Comparison of ENCODE assay signal across 1 cellular context in the genomic region with DNA sequence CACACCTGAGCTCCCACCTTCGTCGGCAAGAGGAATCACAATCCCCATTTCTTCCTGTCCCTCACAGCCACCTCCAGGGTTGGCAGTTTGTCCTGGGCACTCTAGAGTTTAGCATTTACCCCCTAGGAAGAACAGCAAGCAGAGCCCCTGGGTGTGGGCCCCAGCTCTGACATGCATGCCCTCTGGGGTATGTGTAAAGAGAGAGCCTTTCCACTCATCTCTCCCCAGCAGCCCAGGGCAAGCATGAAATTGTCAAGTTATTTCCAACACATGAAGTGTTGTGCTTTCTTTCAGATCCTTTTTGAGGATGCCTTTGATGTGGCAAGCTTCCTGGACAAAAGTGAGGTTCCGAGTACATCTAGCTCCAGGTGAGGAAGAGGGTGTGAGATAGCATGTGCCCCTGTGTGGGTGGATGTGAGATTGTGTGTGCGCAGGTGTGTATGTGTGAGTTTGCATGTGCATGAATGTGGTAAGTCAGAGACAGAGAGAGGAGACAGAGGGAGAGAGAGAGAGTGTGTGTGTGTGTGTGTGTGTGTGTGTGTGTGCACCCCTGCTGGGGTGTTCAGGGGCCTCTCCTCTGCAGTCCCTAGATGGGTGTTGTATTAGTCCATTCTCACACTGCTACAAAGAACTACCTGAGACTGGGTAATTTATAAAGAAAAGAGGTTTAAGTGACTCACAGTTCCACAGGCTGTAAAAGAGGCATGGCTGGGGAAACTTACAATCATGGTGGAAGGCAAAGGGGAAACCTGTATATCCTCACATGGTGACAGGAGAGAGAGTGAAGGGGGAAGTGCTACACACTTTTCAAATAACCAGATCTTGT.
A peak's percentile ranks its signal among the peaks of the same experiment; 100 is the strongest.
TF ChIP-seq lines count a peak whose summit lies in the region.

No MANE protein-coding gene starts in this region.

TF ChIP-seq in HEK293, 187 proteins besides CTCF, POLR2A, EP300 and RAD21 (continued from another document):
- TF ChIP-seq, protein P1, sequence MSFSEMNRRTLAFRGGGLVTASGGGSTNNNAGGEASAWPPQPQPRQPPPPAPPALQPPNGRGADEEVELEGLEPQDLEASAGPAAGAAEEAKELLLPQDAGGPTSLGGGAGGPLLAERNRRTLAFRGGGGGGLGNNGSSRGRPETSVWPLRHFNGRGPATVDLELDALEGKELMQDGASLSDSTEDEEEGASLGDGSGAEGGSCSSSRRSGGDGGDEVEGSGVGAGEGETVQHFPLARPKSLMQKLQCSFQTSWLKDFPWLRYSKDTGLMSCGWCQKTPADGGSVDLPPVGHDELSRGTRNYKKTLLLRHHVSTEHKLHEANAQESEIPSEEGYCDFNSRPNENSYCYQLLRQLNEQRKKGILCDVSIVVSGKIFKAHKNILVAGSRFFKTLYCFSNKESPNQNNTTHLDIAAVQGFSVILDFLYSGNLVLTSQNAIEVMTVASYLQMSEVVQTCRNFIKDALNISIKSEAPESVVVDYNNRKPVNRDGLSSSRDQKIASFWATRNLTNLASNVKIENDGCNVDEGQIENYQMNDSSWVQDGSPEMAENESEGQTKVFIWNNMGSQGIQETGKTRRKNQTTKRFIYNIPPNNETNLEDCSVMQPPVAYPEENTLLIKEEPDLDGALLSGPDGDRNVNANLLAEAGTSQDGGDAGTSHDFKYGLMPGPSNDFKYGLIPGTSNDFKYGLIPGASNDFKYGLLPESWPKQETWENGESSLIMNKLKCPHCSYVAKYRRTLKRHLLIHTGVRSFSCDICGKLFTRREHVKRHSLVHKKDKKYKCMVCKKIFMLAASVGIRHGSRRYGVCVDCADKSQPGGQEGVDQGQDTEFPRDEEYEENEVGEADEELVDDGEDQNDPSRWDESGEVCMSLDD (tag by site-specific recombination; IDR thresholded peaks at IDR 0.05), result no peak
- TF ChIP-seq ZNF623 (tag by site-specific recombination; IDR thresholded peaks at IDR 0.05) (no peak), SP7 (tag by site-specific recombination; IDR thresholded peaks at IDR 0.05) (no peak), ZNF561 (tag by site-specific recombination; IDR thresholded peaks at IDR 0.05; ENCODE audit: borderline replicate concordance) (no peak), KLF8 (tag by site-specific recombination; IDR thresholded peaks at IDR 0.05) (no peak), ZIC2 (tag by site-specific recombination; IDR thresholded peaks at IDR 0.05) (peak; percentile 47)
- TF ChIP-seq, protein P2, sequence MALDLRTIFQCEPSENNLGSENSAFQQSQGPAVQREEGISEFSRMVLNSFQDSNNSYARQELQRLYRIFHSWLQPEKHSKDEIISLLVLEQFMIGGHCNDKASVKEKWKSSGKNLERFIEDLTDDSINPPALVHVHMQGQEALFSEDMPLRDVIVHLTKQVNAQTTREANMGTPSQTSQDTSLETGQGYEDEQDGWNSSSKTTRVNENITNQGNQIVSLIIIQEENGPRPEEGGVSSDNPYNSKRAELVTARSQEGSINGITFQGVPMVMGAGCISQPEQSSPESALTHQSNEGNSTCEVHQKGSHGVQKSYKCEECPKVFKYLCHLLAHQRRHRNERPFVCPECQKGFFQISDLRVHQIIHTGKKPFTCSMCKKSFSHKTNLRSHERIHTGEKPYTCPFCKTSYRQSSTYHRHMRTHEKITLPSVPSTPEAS (tag by site-specific recombination; IDR thresholded peaks at IDR 0.05), result peak; percentile 92
- TF ChIP-seq, protein P3, sequence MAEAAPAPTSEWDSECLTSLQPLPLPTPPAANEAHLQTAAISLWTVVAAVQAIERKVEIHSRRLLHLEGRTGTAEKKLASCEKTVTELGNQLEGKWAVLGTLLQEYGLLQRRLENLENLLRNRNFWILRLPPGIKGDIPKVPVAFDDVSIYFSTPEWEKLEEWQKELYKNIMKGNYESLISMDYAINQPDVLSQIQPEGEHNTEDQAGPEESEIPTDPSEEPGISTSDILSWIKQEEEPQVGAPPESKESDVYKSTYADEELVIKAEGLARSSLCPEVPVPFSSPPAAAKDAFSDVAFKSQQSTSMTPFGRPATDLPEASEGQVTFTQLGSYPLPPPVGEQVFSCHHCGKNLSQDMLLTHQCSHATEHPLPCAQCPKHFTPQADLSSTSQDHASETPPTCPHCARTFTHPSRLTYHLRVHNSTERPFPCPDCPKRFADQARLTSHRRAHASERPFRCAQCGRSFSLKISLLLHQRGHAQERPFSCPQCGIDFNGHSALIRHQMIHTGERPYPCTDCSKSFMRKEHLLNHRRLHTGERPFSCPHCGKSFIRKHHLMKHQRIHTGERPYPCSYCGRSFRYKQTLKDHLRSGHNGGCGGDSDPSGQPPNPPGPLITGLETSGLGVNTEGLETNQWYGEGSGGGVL (tag by site-specific recombination; IDR thresholded peaks at IDR 0.05), result no peak
